Comparison of ENCODE assay signal across 8 cellular contexts in genomic region chr1:119267288-119267687, GRCh38.
DNase-seq lines count a peak whose midpoint lies in the region; ATAC-seq, FAIRE-seq and TF ChIP-seq lines count a peak whose summit lies in the region.
"Not testable (repeated sequence)": the region's sequence is repeated elsewhere in the genome, so short reads cannot be mapped to it uniquely, and the experiment has no call there.

No MANE protein-coding gene starts in this region.

- H3K27ac ChIP-seq in keratinocyte (ENCODE audit: control insufficient read depth, insufficient read depth, low read length) = not testable (repeated sequence)

- H3K36me3 ChIP-seq in keratinocyte (ENCODE audit: control insufficient read depth in 2 of 2, extremely low read depth in 1 of 2, insufficient read depth in 2 of 2, low read length in 2 of 2) = not testable (repeated sequence)

- FAIRE-seq in GM18507 (lab: Jason Lieb, UNC) = peak; percentile 77
- FAIRE-seq in keratinocyte (lab: Jason Lieb, UNC) = peak; percentile 17

- H3K9ac ChIP-seq in keratinocyte (ENCODE audit: control insufficient read depth, extremely low read depth, insufficient read depth, low read length) = not testable (repeated sequence)

- not testable (repeated sequence) for TF ChIP-seq CTCF in keratinocyte (optimal IDR thresholded peaks at IDR 0.05 in 1 of 3, IDR thresholded peaks at IDR 0.05 in 1 of 3, conservative IDR thresholded peaks at IDR 0.05 in 1 of 3; ENCODE audit: extremely low read depth in 1 of 3, insufficient read depth in 2 of 3, low read length in 3 of 3)

- not testable (repeated sequence) for DNase-seq in GM18507 (ENCODE audit: extremely low spot score, insufficient read length, low read depth); keratinocyte (ENCODE audit: low read depth, low spot score)

- not testable (repeated sequence) for H2AFZ ChIP-seq in keratinocyte (ENCODE audit: control insufficient read depth, low read length)

- not testable (repeated sequence) for H3K4me2 ChIP-seq in keratinocyte (ENCODE audit: control insufficient read depth, extremely low read depth, insufficient read depth, low read depth, low read length)

- H3K4me3 ChIP-seq in keratinocyte (ENCODE audit: control insufficient read depth in 2 of 3, extremely low read depth in 1 of 3, insufficient read depth in 2 of 3, low read depth in 1 of 3, low read length in 3 of 3) = not testable (repeated sequence)

- not testable (repeated sequence) for H3K27me3 ChIP-seq in keratinocyte (ENCODE audit: control insufficient read depth, extremely low read depth, insufficient read depth, low read length)

- not testable (repeated sequence) for H3K4me1 ChIP-seq in keratinocyte (ENCODE audit: control insufficient read depth, extremely low read depth, insufficient read depth, low read length)

- peak; percentile 22 for ATAC-seq in GM18867 (IDR thresholded peaks at IDR 0.05; ENCODE audit: unreplicated experiment)
- ATAC-seq in GM19324 (IDR thresholded peaks at IDR 0.05; ENCODE audit: low FRiP score, unreplicated experiment) = peak; percentile 20
- ATAC-seq in GM21576 (IDR thresholded peaks at IDR 0.05; ENCODE audit: unreplicated experiment) = peak; percentile 3
- ATAC-seq in HG02678 (IDR thresholded peaks at IDR 0.05; ENCODE audit: unreplicated experiment) = peak; percentile 29
- ATAC-seq in HG02943 (IDR thresholded peaks at IDR 0.05; ENCODE audit: low read depth, unreplicated experiment) = peak; percentile 16
- ATAC-seq in HG03439 (IDR thresholded peaks at IDR 0.05; ENCODE audit: unreplicated experiment) = peak; percentile 13

- H3K9me1 ChIP-seq in keratinocyte (ENCODE audit: control insufficient read depth, extremely low read depth, insufficient read depth, low read length) = not testable (repeated sequence)

- not testable (repeated sequence) for H3K9me3 ChIP-seq in keratinocyte (ENCODE audit: control insufficient read depth, low read depth, low read length)

- H4K20me1 ChIP-seq in keratinocyte (ENCODE audit: control insufficient read depth, extremely low read depth, insufficient read depth, low read length) = not testable (repeated sequence)

- not testable (repeated sequence) for H3K79me2 ChIP-seq in keratinocyte (ENCODE audit: control insufficient read depth, insufficient read depth, low read length)

- dilution Hi-C loops in keratinocyte (cut with MboI; ENCODE audit: extremely low pct_ligation_motif_present, low sequenced_read_pairs) = not testable (repeated sequence)
